ENCODE assay signal across 28 cellular contexts in the genomic region with DNA sequence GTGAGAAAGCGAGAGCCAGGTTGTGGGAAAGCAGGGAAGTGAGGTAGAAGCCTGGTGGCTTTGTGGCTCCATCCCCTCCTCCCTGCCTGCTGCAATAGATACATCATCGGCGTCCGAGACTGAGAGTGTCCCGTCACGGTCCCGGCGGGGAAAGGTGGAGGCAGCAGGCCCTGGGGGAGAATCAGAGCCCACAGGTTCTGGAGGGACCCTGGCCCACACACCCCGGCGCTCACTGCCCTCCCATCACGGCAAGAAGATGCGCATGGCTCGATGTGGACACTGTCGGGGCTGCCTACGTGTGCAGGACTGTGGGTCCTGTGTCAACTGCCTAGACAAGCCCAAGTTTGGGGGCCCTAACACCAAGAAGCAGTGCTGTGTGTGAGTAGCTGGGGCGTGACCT. TPM values are rescaled to one million over a fixed set of nuclear protein-coding genes. Genes with fewer than 3 reads are reported as not detected.
"Had no signal": no experiment of that assay in that cellular context is flagged by ENCODE, and none has a peak within 500 bp of the region (broad histone marks: within the 10 kb centered on the region; RNA-seq: fewer than 3 reads in every experiment).

No MANE protein-coding gene starts in this region.

- FAIRE-seq: colon, endothelial cell of umbilical vein, pancreas had no signal

- H3K9me3 ChIP-seq: adrenal gland, ascending aorta, esophagus muscularis mucosa, gastrocnemius medialis, neutrophil, pancreas, psoas muscle, right atrium auricular region, suprapubic skin, tibial nerve had no signal

- H3K27me3 Mint-ChIP-seq: activated naive CD4-positive, alpha-beta T cell treated with anti-CD3 and anti-CD28 coated beads, Interleukin-2, amount 50 U/mL, for 24 hours; memory B cell; natural killer cell treated with Interleukin-12 subunit alpha and Interleukin-12 subunit beta and Interleukin-15 and Interleukin-18, amount 100 ng/mL, for 72 hours; stimulated activated naive CD8-positive, alpha-beta T cell treated with anti-CD3 and anti-CD28 coated beads, Interleukin-15, amount 100 ng/mL, for 72 hours had no signal

- H3K27ac ChIP-seq: adrenal gland, ascending aorta, esophagus muscularis mucosa, gastrocnemius medialis, neutrophil, pancreas, psoas muscle, right atrium auricular region, suprapubic skin, tibial nerve had no signal

- H3K9me3 Mint-ChIP-seq: activated naive CD4-positive, alpha-beta T cell treated with anti-CD3 and anti-CD28 coated beads, Interleukin-2, amount 50 U/mL, for 24 hours; memory B cell; natural killer cell treated with Interleukin-12 subunit alpha and Interleukin-12 subunit beta and Interleukin-15 and Interleukin-18, amount 100 ng/mL, for 72 hours; stimulated activated naive CD8-positive, alpha-beta T cell treated with anti-CD3 and anti-CD28 coated beads, Interleukin-15, amount 100 ng/mL, for 72 hours had no signal

- DNase-seq: activated CD4-positive, alpha-beta T cell treated with anti-CD3 and anti-CD28 coated beads for 1 hour; activated CD8-positive, alpha-beta memory T cell treated with anti-CD3 and anti-CD28 coated beads for 24 hours; activated CD8-positive, alpha-beta memory T cell treated with anti-CD3 and anti-CD28 coated beads, Interleukin-2, amount 50 U/mL, for 4 hours; activated gamma-delta T cell; central memory CD4-positive, alpha-beta T cell; effector memory CD4-positive, alpha-beta T cell; gastrocnemius medialis; hippocampal formation; psoas muscle; stimulated activated CD4-positive, alpha-beta T cell treated with anti-CD3 and anti-CD28 coated beads, Interleukin-4, amount 100 ng/mL, for 24 hours; stimulated activated naive CD8-positive, alpha-beta T cell treated with anti-CD3 and anti-CD28 coated beads, Interleukin-15, amount 100 ng/mL, for 72 hours; T-helper 1 cell had no signal

- H3K4me3 ChIP-seq: adrenal gland, ascending aorta, esophagus muscularis mucosa, gastrocnemius medialis, pancreas, psoas muscle, right atrium auricular region, suprapubic skin, tibial nerve had no signal

- ATAC-seq: gastrocnemius medialis; natural killer cell treated with Interleukin-12 subunit alpha and Interleukin-12 subunit beta and Interleukin-15 and Interleukin-18, amount 100 ng/mL, for 72 hours; pancreas; psoas muscle; stimulated activated naive CD8-positive, alpha-beta T cell treated with anti-CD3 and anti-CD28 coated beads, Interleukin-15, amount 100 ng/mL, for 72 hours had no signal

- H3K27me3 ChIP-seq: adrenal gland, ascending aorta, esophagus muscularis mucosa, gastrocnemius medialis, neutrophil, pancreas, right atrium auricular region, suprapubic skin, tibial nerve had no signal

- H3K4me3 Mint-ChIP-seq: activated naive CD4-positive, alpha-beta T cell treated with anti-CD3 and anti-CD28 coated beads, Interleukin-2, amount 50 U/mL, for 24 hours; memory B cell; natural killer cell treated with Interleukin-12 subunit alpha and Interleukin-12 subunit beta and Interleukin-15 and Interleukin-18, amount 100 ng/mL, for 72 hours had no signal

- H3K27ac Mint-ChIP-seq: activated naive CD4-positive, alpha-beta T cell treated with anti-CD3 and anti-CD28 coated beads, Interleukin-2, amount 50 U/mL, for 24 hours; memory B cell had no signal

RNA-seq across cellular contexts. Expression of gene ZBTB32, which starts 18.5 kb away (rescaled TPM):
- total RNA-seq: ascending aorta, dermis microvascular lymphatic vessel endothelial cell, endothelial cell of umbilical vein, esophagus muscularis mucosa, gastrocnemius medialis, liver, psoas muscle, right atrium auricular region, suprapubic skin, tibial nerve, urinary bladder had no signal
- polyA plus RNA-seq: endothelial cell of umbilical vein had no signal

RNA-seq across cellular contexts. Expression of gene IGFLR1, which starts 19.4 kb away (rescaled TPM):
- total RNA-seq: ascending aorta had no signal

RNA-seq across cellular contexts. Expression of gene U2AF1L4, which starts 22.3 kb away (rescaled TPM):
- total RNA-seq: ascending aorta had no signal
